In genomic region chr11:44974402-44975000, GRCh38 we compare ENCODE assay signal across 27 cellular contexts.
"Had no signal": no experiment of that assay in that cellular context is flagged by ENCODE, and none has a peak within 500 bp of the region (broad histone marks: within the 10 kb centered on the region; RNA-seq: fewer than 3 reads in every experiment).

No MANE protein-coding gene starts in this region.

- H3K27ac Mint-ChIP-seq: activated CD8-positive, alpha-beta memory T cell treated with anti-CD3 and anti-CD28 coated beads, Interleukin-2, amount 10 ng/mL, durations not matched to agents 7 days and 5 days; activated CD8-positive, alpha-beta T cell treated with anti-CD3 and anti-CD28 coated beads, Interleukin-2, amount 10 ng/mL, durations not matched to agents 7 days and 5 days; activated naive CD8-positive, alpha-beta T cell had no signal

- H3K4me3 Mint-ChIP-seq: activated CD8-positive, alpha-beta memory T cell treated with anti-CD3 and anti-CD28 coated beads, Interleukin-2, amount 10 ng/mL, durations not matched to agents 7 days and 5 days; activated CD8-positive, alpha-beta T cell treated with anti-CD3 and anti-CD28 coated beads, Interleukin-2, amount 10 ng/mL, durations not matched to agents 7 days and 5 days; activated naive CD8-positive, alpha-beta T cell; naive thymus-derived CD8-positive, alpha-beta T cell had no signal

- H3K27me3 ChIP-seq: pancreas, sigmoid colon, suprapubic skin, tibial artery, upper lobe of right lung had no signal

- FAIRE-seq: colon, kidney, pancreas had no signal

- H3K36me3 Mint-ChIP-seq: activated CD8-positive, alpha-beta memory T cell treated with anti-CD3 and anti-CD28 coated beads, Interleukin-2, amount 10 ng/mL, durations not matched to agents 7 days and 5 days; activated naive CD8-positive, alpha-beta T cell; naive thymus-derived CD8-positive, alpha-beta T cell had no signal

- H3K4me3 ChIP-seq: pancreas, prostate gland, sigmoid colon, smooth muscle cell, suprapubic skin, tibial artery, upper lobe of right lung had no signal

- H3K9me3 ChIP-seq: pancreas, prostate gland, sigmoid colon, suprapubic skin, tibial artery, upper lobe of right lung had no signal

- H3K36me3 ChIP-seq: pancreas, prostate gland, sigmoid colon, suprapubic skin, tibial artery, upper lobe of right lung had no signal

- ATAC-seq: activated CD8-positive, alpha-beta T cell treated with anti-CD3 and anti-CD28 coated beads, Interleukin-2, amount 10 ng/mL, durations not matched to agents 7 days and 5 days; left colon; naive thymus-derived CD8-positive, alpha-beta T cell; pancreas; upper lobe of right lung had no signal

- H3K9me3 Mint-ChIP-seq: naive thymus-derived CD8-positive, alpha-beta T cell had no signal

- H3K27me3 Mint-ChIP-seq: activated CD8-positive, alpha-beta memory T cell treated with anti-CD3 and anti-CD28 coated beads, Interleukin-2, amount 10 ng/mL, durations not matched to agents 7 days and 5 days; activated naive CD8-positive, alpha-beta T cell had no signal

- H3K4me1 ChIP-seq: sigmoid colon had no signal

- H3K27ac ChIP-seq: pancreas, prostate gland, sigmoid colon, suprapubic skin, tibial artery, upper lobe of right lung had no signal

- DNase-seq: activated CD4-positive, alpha-beta T cell treated with anti-CD3 and anti-CD28 coated beads for 1 hour; activated CD8-positive, alpha-beta T cell treated with anti-CD3 and anti-CD28 coated beads, Interleukin-2, amount 10 ng/mL, durations not matched to agents 7 days and 5 days; activated effector memory CD4-positive, alpha-beta T cell treated with Interleukin-2 at 50 U/mL for 16 hours; activated naive CD4-positive, alpha-beta T cell treated with Interleukin-2 at 50 U/mL for 16 hours; activated T-cell treated with anti-CD3 and anti-CD28 coated beads for 4 hours; anterior cingulate cortex; dermis blood vessel endothelial cell; effector CD4-positive, alpha-beta T cell; head of caudate nucleus; hippocampal formation; kidney; left colon; mammary epithelial cell; nucleus accumbens; pancreas; sigmoid colon; stimulated activated CD4-positive, alpha-beta T cell treated with anti-CD3 and anti-CD28 coated beads, Interleukin-1b, Interleukin-23, amount 100 ng/mL, for 48 hours; stimulated activated naive CD4-positive, alpha-beta T cell; tibial artery; upper lobe of right lung had no signal

- H3K4me2 ChIP-seq: smooth muscle cell had no signal
